Comparison of ENCODE assay signal across 8 cellular contexts in the genomic region with DNA sequence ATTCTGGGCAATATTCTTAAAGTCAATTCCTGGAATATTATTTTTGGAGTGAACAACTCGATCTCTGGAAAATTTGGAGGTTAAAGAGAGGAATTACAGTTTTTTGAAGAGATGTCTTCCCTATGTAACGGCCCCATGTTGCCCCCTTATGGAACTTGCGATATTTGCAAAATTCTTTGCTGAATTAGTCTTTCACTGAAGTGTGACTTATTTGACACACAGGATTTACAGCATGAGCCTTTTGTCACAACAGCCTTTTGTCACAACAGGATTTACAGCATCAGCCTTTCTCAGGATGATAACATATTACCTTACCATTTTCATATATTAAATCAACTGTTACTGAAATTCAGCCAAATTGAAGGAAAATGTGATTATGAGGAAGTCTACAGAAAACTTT. TPM values are rescaled to one million over a fixed set of nuclear protein-coding genes. Genes with fewer than 3 reads are reported as not detected.
A peak's percentile ranks its signal among the peaks of the same experiment; 100 is the strongest.
DNase-seq lines count a peak whose midpoint lies in the region; ATAC-seq and TF ChIP-seq lines count a peak whose summit lies in the region.

No MANE protein-coding gene starts in this region.

- no peak overlapping the region for H2AFZ ChIP-seq in parathyroid adenoma

- in situ Hi-C loops in GM13976 (cut with MboI; ENCODE audit: low sequenced_read_pairs, unreplicated experiment): loop anchor here (25.0 kb wide), 3 partner anchors 297 to 697 kb away; partner anchors contain the start of gene B3GALNT1

- H3K36me3 Mint-ChIP-seq in CD4-positive, alpha-beta T cell (ENCODE audit: low read depth): no peaks in the 10 kb centered on the region

- intact Hi-C loops in CD4-positive, alpha-beta T cell (cut with DNase I, micrococcal nuclease): loop anchor here (1.0 to 5.0 kb wide), 3 partner anchors 104 to 702 kb away; no protein-coding TSS in a partner anchor

- CTCF ChIA-PET in CD4-positive, alpha-beta T cell (lab: Charles Lee): interaction anchor here (1.3 to 1.7 kb wide), 2 partner anchors 13 to 134 kb away, joined by 3 to 8 read pairs; no protein-coding TSS in a partner anchor

- H3K4me1 ChIP-seq in parathyroid adenoma: no peaks in the 10 kb centered on the region

- peaks cover 34% of the 10 kb centered on the region for H3K4me1 Mint-ChIP-seq in CD4-positive, alpha-beta T cell (ENCODE audit: low read depth)

- no peaks in the 10 kb centered on the region for H3K9me3 ChIP-seq in CD4-positive, alpha-beta T cell (ENCODE audit: control insufficient read depth, low read length)
- no peaks in the 10 kb centered on the region for H3K9me3 ChIP-seq in parathyroid adenoma (ENCODE audit: control insufficient read depth, low read length)

- H3K27ac ChIP-seq in CD4-positive, alpha-beta T cell (ENCODE audit: low read depth, low read length): no peak overlapping the region
- H3K27ac ChIP-seq in parathyroid adenoma: no peak overlapping the region

- no peaks in the 10 kb centered on the region for H3K27me3 Mint-ChIP-seq in CD4-positive, alpha-beta T cell

- no peak overlapping the region for H3K4me3 ChIP-seq in epithelial cell of proximal tubule (ENCODE audit: low read depth, low read length)
- no peak overlapping the region for H3K4me3 ChIP-seq in parathyroid adenoma (ENCODE audit: low read depth, low read length)

- H3K79me2 ChIP-seq in parathyroid adenoma: no peaks in the 10 kb centered on the region

- no peak overlapping the region for H3K4me3 Mint-ChIP-seq in CD4-positive, alpha-beta T cell

- H3K27ac Mint-ChIP-seq in CD4-positive, alpha-beta T cell: no peak overlapping the region

- H3K4me2 ChIP-seq in parathyroid adenoma (ENCODE audit: low read length): no peak overlapping the region

- POLR2A ChIA-PET in CD4-positive, alpha-beta T cell (lab: Charles Lee): interaction anchor here (0.9 to 1.4 kb wide), 3 partner anchors 14 to 133 kb away, joined by 3 read pairs; no protein-coding TSS in a partner anchor

- H3K9ac ChIP-seq in parathyroid adenoma: no peak overlapping the region

- H3K36me3 ChIP-seq in parathyroid adenoma (ENCODE audit: control insufficient read depth, insufficient read depth, low read length): no peaks in the 10 kb centered on the region

- ATAC-seq in CD4-positive, alpha-beta T cell (ENCODE audit: poor library complexity): peak; percentile 41
- peak; percentile 55 for ATAC-seq in GM18907 (IDR thresholded peaks at IDR 0.05; ENCODE audit: unreplicated experiment)
- ATAC-seq in HG02623 (IDR thresholded peaks at IDR 0.05; ENCODE audit: unreplicated experiment): no peak

- peak in 6 of 10 experiments; percentile 7 to 17 (median 14) for DNase-seq in CD4-positive, alpha-beta T cell
- DNase-seq in NAMALWA (ENCODE audit: low spot score): peak; percentile 65
- DNase-seq in SKM-1 treated with dmso at 0.1 percent for 144 hours (lab: John Stamatoyannopoulos, UW; ENCODE audit: unreplicated experiment): peak; percentile 61
- no peak for DNase-seq in epithelial cell of proximal tubule (ENCODE audit: low read depth)
- no peak for DNase-seq in GM13976 (ENCODE audit: low spot score)

- H3K9me3 Mint-ChIP-seq in CD4-positive, alpha-beta T cell: no peaks in the 10 kb centered on the region

- peak; percentile 64 for TF ChIP-seq CTCF in CD4-positive, alpha-beta T cell (IDR thresholded peaks at IDR 0.05)
- TF ChIP-seq CTCF in epithelial cell of proximal tubule (conservative IDR thresholded peaks at IDR 0.05; ENCODE audit: low read depth, low read length): peak; percentile 77
- peak; percentile 26 for TF ChIP-seq CTCF in parathyroid adenoma (IDR thresholded peaks at IDR 0.05)
- no peak for TF ChIP-seq CTCF in GM13976 (IDR thresholded peaks at IDR 0.05; ENCODE audit: borderline replicate concordance, control extremely low read depth, extremely low read depth, insufficient read depth, missing control alignments)

- H3K27me3 ChIP-seq in CD4-positive, alpha-beta T cell (ENCODE audit: control insufficient read depth, insufficient read depth, low read length): no peaks in the 10 kb centered on the region
- no peaks in the 10 kb centered on the region for H3K27me3 ChIP-seq in parathyroid adenoma (ENCODE audit: control insufficient read depth, insufficient read depth, low read length)

RNA-seq across cellular contexts. Expression of gene SPTSSB, which starts 37.8 kb away (rescaled TPM):
- under 1 TPM in 1 of 2 experiments, not detected in 1; 0.11 TPM for total RNA-seq in CD4-positive, alpha-beta T cell
- total RNA-seq in epithelial cell of proximal tubule: 0.22 TPM in 1 of 2 replicates, not detected in the other

Comparison
In these comparisons a context has a peak if more than half of its experiments do, and no peak if none do; other contexts are left out.
1. DNase-seq: peak in CD4-positive, alpha-beta T cell (6 of 10), NAMALWA (single experiment) and SKM-1 treated with dmso at 0.1 percent for 144 hours (single experiment); none in epithelial cell of proximal tubule (single experiment) and GM13976 (single experiment).